ENCODE assay signal across 22 cellular contexts in genomic region chr6:81093046-81093445, GRCh38.
"Had no signal": no experiment of that assay in that cellular context is flagged by ENCODE, and none has a peak within 500 bp of the region (broad histone marks: within the 10 kb centered on the region; RNA-seq: fewer than 3 reads in every experiment).

No MANE protein-coding gene starts in this region.

- H3K4me3 ChIP-seq: esophagus squamous epithelium, heart left ventricle, ovary, right atrium auricular region, sigmoid colon, skin epidermis, suprapubic skin, thyroid gland had no signal

- H3K36me3 ChIP-seq: esophagus squamous epithelium, heart left ventricle, ovary, right atrium auricular region, sigmoid colon, suprapubic skin, thyroid gland had no signal

- H3K27ac ChIP-seq: esophagus squamous epithelium, heart left ventricle, ovary, right atrium auricular region, sigmoid colon, skin epidermis, suprapubic skin, thyroid gland had no signal

- H3K4me3 Mint-ChIP-seq: naive thymus-derived CD4-positive, alpha-beta T cell; neural crest cell; stimulated activated effector memory CD8-positive, alpha-beta T cell treated with anti-CD3 and anti-CD28 coated beads, Interleukin-12 subunit alpha, Interleukin-12 subunit beta, amount 100 ng/mL, for 72 hours; type B pancreatic cell had no signal

- H3K9me3 ChIP-seq: esophagus squamous epithelium, ovary, sigmoid colon, thyroid gland had no signal

- H3K27me3 Mint-ChIP-seq: naive thymus-derived CD4-positive, alpha-beta T cell; type B pancreatic cell had no signal

- ATAC-seq: heart left ventricle; left lobe of liver; naive thymus-derived CD4-positive, alpha-beta T cell; stimulated activated effector memory CD8-positive, alpha-beta T cell treated with anti-CD3 and anti-CD28 coated beads, Interleukin-12 subunit alpha, Interleukin-12 subunit beta, amount 100 ng/mL, for 72 hours; stimulated activated naive CD8-positive, alpha-beta T cell treated with anti-CD3 and anti-CD28 coated beads, Interleukin-15, Interleukin-2, amounts not matched to agents 100 U/mL and 50 U/mL, for 24 hours had no signal

- DNase-seq: effector memory CD4-positive, alpha-beta T cell; esophagus squamous epithelium; foreskin melanocyte; heart left ventricle; hypothalamus; kidney glomerular epithelial cell; mammary epithelial cell; naive thymus-derived CD4-positive, alpha-beta T cell; ovary; sigmoid colon; stimulated activated CD4-positive, alpha-beta T cell treated with anti-CD3 and anti-CD28 coated beads, Interleukin-12 subunit alpha, Interleukin-12 subunit beta, amount 100 ng/mL, for 4 hours; stimulated activated CD4-positive, alpha-beta T cell treated with anti-CD3 and anti-CD28 coated beads, Interleukin-2, amount 100 ng/mL, for 48 hours; stimulated activated CD8-positive, alpha-beta memory T cell treated with anti-CD3 and anti-CD28 coated beads, Interleukin-4, amount 100 ng/mL, for 48 hours; stimulated activated naive CD8-positive, alpha-beta T cell treated with anti-CD3 and anti-CD28 coated beads, Interleukin-15, Interleukin-2, amounts not matched to agents 100 U/mL and 50 U/mL, for 24 hours; thyroid gland had no signal

- H3K36me3 Mint-ChIP-seq: naive thymus-derived CD4-positive, alpha-beta T cell; stimulated activated effector memory CD8-positive, alpha-beta T cell treated with anti-CD3 and anti-CD28 coated beads, Interleukin-12 subunit alpha, Interleukin-12 subunit beta, amount 100 ng/mL, for 72 hours; type B pancreatic cell had no signal

- H3K27me3 ChIP-seq: esophagus squamous epithelium, heart left ventricle, ovary, right atrium auricular region, sigmoid colon, suprapubic skin, thyroid gland had no signal

- H3K4me1 Mint-ChIP-seq: neural crest cell; stimulated activated effector memory CD8-positive, alpha-beta T cell treated with anti-CD3 and anti-CD28 coated beads, Interleukin-12 subunit alpha, Interleukin-12 subunit beta, amount 100 ng/mL, for 72 hours had no signal

- H3K27ac Mint-ChIP-seq: naive thymus-derived CD4-positive, alpha-beta T cell; stimulated activated effector memory CD8-positive, alpha-beta T cell treated with anti-CD3 and anti-CD28 coated beads, Interleukin-12 subunit alpha, Interleukin-12 subunit beta, amount 100 ng/mL, for 72 hours; type B pancreatic cell had no signal

- H3K4me1 ChIP-seq: esophagus squamous epithelium, heart left ventricle, right atrium auricular region, sigmoid colon, suprapubic skin, thyroid gland had no signal
